10 cellular contexts compared by ENCODE assay signal in the genomic region with DNA sequence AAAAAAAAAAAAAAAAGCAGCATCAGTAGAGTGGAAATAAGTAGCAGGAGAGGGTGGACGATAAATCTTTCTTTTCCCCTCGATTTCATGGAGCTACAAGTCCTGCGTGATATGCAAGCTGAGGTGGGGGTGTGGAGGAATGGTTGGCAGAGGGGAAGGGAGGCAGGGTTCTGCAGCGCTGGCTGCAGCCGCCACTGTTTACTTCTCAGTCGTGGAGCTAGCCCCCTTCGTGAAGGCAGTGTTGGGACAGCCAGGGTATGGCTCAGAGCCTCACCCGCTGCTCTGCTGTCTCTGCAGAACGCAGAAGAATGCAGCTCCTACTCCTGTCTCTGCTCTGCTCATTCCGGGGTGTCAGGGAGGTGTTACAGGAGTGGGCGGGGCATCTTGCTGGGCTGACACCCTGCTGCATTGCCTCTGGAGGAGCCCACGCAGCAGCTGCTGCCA.
DNase-seq lines count a peak whose midpoint lies in the region; ATAC-seq, FAIRE-seq and TF ChIP-seq lines count a peak whose summit lies in the region.
"Had no signal": no experiment of that assay in that cellular context is flagged by ENCODE, and none has a peak within 500 bp of the region (broad histone marks: within the 10 kb centered on the region; RNA-seq: fewer than 3 reads in every experiment).

No MANE protein-coding gene starts in this region.

- peak overlapping the region; percentile 51 for H3K4me3 Mint-ChIP-seq in neural crest cell

- no peaks in the 10 kb centered on the region for H3K9me3 ChIP-seq in BE2C
- H3K9me3 ChIP-seq: body of pancreas had no signal

- H3K4me1 Mint-ChIP-seq in neural crest cell = peaks cover 7% of the 10 kb centered on the region

- H3K9me3 Mint-ChIP-seq in neural crest cell = no peaks in the 10 kb centered on the region

- TF ChIP-seq CTCF in BE2C (IDR thresholded peaks at IDR 0.05; ENCODE audit: low read depth, low read length) = no peak
- no peak for TF ChIP-seq CTCF in neural crest cell (conservative IDR thresholded peaks at IDR 0.05)

- H3K36me3 Mint-ChIP-seq in neural crest cell (ENCODE audit: low read depth) = no peaks in the 10 kb centered on the region

- peak; percentile 8 for DNase-seq in BE2C
- peak; percentile 13 for DNase-seq in HuH-7 (ENCODE audit: low spot score)
- DNase-seq in cerebellum (ENCODE audit: low spot score) = peak; percentile 69
- DNase-seq in neural crest cell (ENCODE audit: low read depth, low spot score) = no peak
- DNase-seq in NCI-H1048 (lab: John Stamatoyannopoulos, UW) = no peak
- DNase-seq in GM12891 (ENCODE audit: insufficient read length, low spot score) = no peak
- no peak for DNase-seq in stimulated activated CD4-positive, alpha-beta T cell treated with anti-CD3 and anti-CD28 coated beads, Interleukin-1b, Interleukin-23, amount 100 ng/mL, for 48 hours
- DNase-seq: NCI-H226 had no signal

- no peaks in the 10 kb centered on the region for H3K4me1 ChIP-seq in BE2C
- H3K4me1 ChIP-seq: body of pancreas had no signal

- H3K36me3 ChIP-seq in BE2C = no peaks in the 10 kb centered on the region

- H3K27me3 ChIP-seq in BE2C = no peaks in the 10 kb centered on the region
- H3K27me3 ChIP-seq: body of pancreas had no signal

- ATAC-seq in HG02759 (IDR thresholded peaks at IDR 0.05; ENCODE audit: unreplicated experiment) = no peak
- ATAC-seq: body of pancreas had no signal

- FAIRE-seq in GM12891 (lab: Jason Lieb, UNC) = no peak

- peak overlapping the region; percentile 37 for H3K4me3 ChIP-seq in BE2C (ENCODE audit: low read depth, low read length)
- H3K4me3 ChIP-seq: body of pancreas had no signal

- H3K27ac Mint-ChIP-seq in neural crest cell (ENCODE audit: unreplicated experiment) = no peak overlapping the region

- no peak for TF ChIP-seq POLR2A in GM12891 (IDR thresholded peaks at IDR 0.05; ENCODE audit: low read depth, low read length)

- H3K27me3 Mint-ChIP-seq in neural crest cell (ENCODE audit: low read depth) = no peaks in the 10 kb centered on the region

TF ChIP-seq in GM12891, 5 proteins besides CTCF, POLR2A, EP300 and RAD21:
- TF ChIP-seq SPI1 (IDR thresholded peaks at IDR 0.05; ENCODE audit: low read depth, low read length) = no peak
- no peak for TF ChIP-seq POU2F2 (IDR thresholded peaks at IDR 0.05; ENCODE audit: low read depth, low read length)
- TF ChIP-seq PAX5 (IDR thresholded peaks at IDR 0.05; ENCODE audit: insufficient read depth, low read length, severe bottlenecking) = no peak
- TF ChIP-seq POLR2AphosphoS5 (IDR thresholded peaks at IDR 0.05; ENCODE audit: low read depth, low read length) = no peak
- TF ChIP-seq TAF1 (IDR thresholded peaks at IDR 0.05; ENCODE audit: low read depth, low read length) = no peak

Comparison
In these comparisons a context has a peak if more than half of its experiments do, and no peak if none do; other contexts are left out.
1. DNase-seq: peak in BE2C (single experiment), HuH-7 (single experiment) and cerebellum (single experiment); none in neural crest cell (single experiment), NCI-H1048 (single experiment), GM12891 (single experiment) and stimulated activated CD4-positive, alpha-beta T cell treated with anti-CD3 and anti-CD28 coated beads, Interleukin-1b, Interleukin-23, amount 100 ng/mL, for 48 hours (single experiment).